In the genomic region with DNA sequence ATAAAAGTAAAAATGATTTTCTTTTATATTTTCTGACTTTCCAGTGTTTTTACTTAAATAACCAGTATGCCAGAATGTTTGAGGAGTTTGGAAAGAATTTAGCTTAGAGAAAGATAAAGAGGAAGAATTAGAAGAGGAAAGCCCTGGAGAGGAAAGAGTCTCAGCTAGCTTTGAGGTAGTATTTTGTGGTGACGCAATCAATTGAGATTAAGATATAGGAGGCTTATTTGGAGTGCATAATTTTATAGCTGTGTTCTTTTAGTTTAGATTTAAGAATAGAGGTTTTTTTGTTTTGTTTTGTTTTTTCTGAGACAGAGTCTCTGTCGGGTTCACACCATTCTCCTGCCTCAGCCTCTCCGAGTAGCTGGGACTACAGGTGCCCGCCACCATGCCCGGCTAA, we compare ENCODE assay signal across 2 cellular contexts.
A peak's percentile ranks its signal among the peaks of the same experiment; 100 is the strongest.
TF ChIP-seq lines count a peak whose summit lies in the region.

No MANE protein-coding gene starts in this region.

TF ChIP-seq in IMR-90, 13 proteins besides CTCF, POLR2A, EP300 and RAD21:
- TF ChIP-seq CEBPB (IDR thresholded peaks at IDR 0.05; ENCODE audit: low read depth, low read length) (peak; percentile 68), MXI1 (IDR thresholded peaks at IDR 0.05; ENCODE audit: borderline replicate concordance, low read depth, low read length) (no peak)

TF ChIP-seq in K562, 482 proteins besides CTCF, POLR2A, EP300 and RAD21:
- TF ChIP-seq, protein P1, sequence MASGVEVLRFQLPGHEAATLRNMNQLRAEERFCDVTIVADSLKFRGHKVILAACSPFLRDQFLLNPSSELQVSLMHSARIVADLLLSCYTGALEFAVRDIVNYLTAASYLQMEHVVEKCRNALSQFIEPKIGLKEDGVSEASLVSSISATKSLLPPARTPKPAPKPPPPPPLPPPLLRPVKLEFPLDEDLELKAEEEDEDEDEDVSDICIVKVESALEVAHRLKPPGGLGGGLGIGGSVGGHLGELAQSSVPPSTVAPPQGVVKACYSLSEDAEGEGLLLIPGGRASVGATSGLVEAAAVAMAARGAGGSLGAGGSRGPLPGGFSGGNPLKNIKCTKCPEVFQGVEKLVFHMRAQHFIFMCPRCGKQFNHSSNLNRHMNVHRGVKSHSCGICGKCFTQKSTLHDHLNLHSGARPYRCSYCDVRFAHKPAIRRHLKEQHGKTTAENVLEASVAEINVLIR (CRISPR knock-in tag; IDR thresholded peaks at IDR 0.05), result no peak
- TF ChIP-seq SAFB2 (IDR thresholded peaks at IDR 0.05; ENCODE audit: borderline replicate concordance, low read depth, low read length, severe bottlenecking), result no peak
- TF ChIP-seq, protein P2, sequence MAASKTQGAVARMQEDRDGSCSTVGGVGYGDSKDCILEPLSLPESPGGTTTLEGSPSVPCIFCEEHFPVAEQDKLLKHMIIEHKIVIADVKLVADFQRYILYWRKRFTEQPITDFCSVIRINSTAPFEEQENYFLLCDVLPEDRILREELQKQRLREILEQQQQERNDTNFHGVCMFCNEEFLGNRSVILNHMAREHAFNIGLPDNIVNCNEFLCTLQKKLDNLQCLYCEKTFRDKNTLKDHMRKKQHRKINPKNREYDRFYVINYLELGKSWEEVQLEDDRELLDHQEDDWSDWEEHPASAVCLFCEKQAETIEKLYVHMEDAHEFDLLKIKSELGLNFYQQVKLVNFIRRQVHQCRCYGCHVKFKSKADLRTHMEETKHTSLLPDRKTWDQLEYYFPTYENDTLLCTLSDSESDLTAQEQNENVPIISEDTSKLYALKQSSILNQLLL (CRISPR knock-in tag; IDR thresholded peaks at IDR 0.05; ENCODE audit: borderline replicate concordance), result no peak
- TF ChIP-seq, protein P3, sequence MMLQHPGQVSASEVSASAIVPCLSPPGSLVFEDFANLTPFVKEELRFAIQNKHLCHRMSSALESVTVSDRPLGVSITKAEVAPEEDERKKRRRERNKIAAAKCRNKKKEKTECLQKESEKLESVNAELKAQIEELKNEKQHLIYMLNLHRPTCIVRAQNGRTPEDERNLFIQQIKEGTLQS (IDR thresholded peaks at IDR 0.05), result peak; percentile 36
- TF ChIP-seq, protein P3 (CRISPR knock-in tag; conservative IDR thresholded peaks at IDR 0.05), result no peak
- no peak for TF ChIP-seq CEBPG (CRISPR knock-in tag; IDR thresholded peaks at IDR 0.05)
- peak in 1 of 2 experiments; percentile 52; a peak in 2 of 4 replicates for TF ChIP-seq CEBPG (tag; conservative IDR thresholded peaks at IDR 0.05 in 1 of 2, IDR thresholded peaks at IDR 0.05 in 1 of 2)
- no peak for TF ChIP-seq C11orf30 (IDR thresholded peaks at IDR 0.05; ENCODE audit: low read depth)
- TF ChIP-seq, protein P4, sequence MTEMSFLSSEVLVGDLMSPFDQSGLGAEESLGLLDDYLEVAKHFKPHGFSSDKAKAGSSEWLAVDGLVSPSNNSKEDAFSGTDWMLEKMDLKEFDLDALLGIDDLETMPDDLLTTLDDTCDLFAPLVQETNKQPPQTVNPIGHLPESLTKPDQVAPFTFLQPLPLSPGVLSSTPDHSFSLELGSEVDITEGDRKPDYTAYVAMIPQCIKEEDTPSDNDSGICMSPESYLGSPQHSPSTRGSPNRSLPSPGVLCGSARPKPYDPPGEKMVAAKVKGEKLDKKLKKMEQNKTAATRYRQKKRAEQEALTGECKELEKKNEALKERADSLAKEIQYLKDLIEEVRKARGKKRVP (CRISPR knock-in tag; IDR thresholded peaks at IDR 0.05), result no peak
- TF ChIP-seq ZNF79 (CRISPR knock-in tag; IDR thresholded peaks at IDR 0.05; ENCODE audit: low read depth), result no peak
- TF ChIP-seq, protein P5, sequence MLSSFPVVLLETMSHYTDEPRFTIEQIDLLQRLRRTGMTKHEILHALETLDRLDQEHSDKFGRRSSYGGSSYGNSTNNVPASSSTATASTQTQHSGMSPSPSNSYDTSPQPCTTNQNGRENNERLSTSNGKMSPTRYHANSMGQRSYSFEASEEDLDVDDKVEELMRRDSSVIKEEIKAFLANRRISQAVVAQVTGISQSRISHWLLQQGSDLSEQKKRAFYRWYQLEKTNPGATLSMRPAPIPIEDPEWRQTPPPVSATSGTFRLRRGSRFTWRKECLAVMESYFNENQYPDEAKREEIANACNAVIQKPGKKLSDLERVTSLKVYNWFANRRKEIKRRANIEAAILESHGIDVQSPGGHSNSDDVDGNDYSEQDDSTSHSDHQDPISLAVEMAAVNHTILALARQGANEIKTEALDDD (IDR thresholded peaks at IDR 0.05), result no peak
- no peak for TF ChIP-seq ELF1 (tag; IDR thresholded peaks at IDR 0.05)
- TF ChIP-seq, protein P6, sequence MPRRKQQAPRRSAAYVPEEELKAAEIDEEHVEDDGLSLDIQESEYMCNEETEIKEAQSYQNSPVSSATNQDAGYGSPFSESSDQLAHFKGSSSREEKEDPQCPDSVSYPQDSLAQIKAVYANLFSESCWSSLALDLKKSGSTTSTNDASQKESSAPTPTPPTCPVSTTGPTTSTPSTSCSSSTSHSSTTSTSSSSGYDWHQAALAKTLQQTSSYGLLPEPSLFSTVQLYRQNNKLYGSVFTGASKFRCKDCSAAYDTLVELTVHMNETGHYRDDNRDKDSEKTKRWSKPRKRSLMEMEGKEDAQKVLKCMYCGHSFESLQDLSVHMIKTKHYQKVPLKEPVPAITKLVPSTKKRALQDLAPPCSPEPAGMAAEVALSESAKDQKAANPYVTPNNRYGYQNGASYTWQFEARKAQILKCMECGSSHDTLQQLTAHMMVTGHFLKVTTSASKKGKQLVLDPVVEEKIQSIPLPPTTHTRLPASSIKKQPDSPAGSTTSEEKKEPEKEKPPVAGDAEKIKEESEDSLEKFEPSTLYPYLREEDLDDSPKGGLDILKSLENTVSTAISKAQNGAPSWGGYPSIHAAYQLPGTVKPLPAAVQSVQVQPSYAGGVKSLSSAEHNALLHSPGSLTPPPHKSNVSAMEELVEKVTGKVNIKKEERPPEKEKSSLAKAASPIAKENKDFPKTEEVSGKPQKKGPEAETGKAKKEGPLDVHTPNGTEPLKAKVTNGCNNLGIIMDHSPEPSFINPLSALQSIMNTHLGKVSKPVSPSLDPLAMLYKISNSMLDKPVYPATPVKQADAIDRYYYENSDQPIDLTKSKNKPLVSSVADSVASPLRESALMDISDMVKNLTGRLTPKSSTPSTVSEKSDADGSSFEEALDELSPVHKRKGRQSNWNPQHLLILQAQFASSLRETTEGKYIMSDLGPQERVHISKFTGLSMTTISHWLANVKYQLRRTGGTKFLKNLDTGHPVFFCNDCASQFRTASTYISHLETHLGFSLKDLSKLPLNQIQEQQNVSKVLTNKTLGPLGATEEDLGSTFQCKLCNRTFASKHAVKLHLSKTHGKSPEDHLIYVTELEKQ (CRISPR knock-in tag; IDR thresholded peaks at IDR 0.05), result no peak
- TF ChIP-seq MTF1 (CRISPR knock-in tag; IDR thresholded peaks at IDR 0.05; ENCODE audit: borderline replicate concordance), result no peak
TF ChIP-seq in K562: peak in this region for 2.
